ENCODE assay signal across 17 cellular contexts in genomic region chrX:120419465-120419864, GRCh38. TPM values are rescaled to one million over a fixed set of nuclear protein-coding genes. Genes with fewer than 3 reads are reported as not detected.
DNase-seq lines count a peak whose midpoint lies in the region; ATAC-seq and TF ChIP-seq lines count a peak whose summit lies in the region.
"Had no signal": no experiment of that assay in that cellular context is flagged by ENCODE, and none has a peak within 500 bp of the region (broad histone marks: within the 10 kb centered on the region; RNA-seq: fewer than 3 reads in every experiment).

No MANE protein-coding gene starts in this region.

- no peak for TF ChIP-seq POLR2A in thyroid gland (IDR thresholded peaks at IDR 0.05)

- H3K4me3 ChIP-seq in BLaER1 (no peak overlapping the region), thyroid gland (replicated peaks in 1 of 3) (no peak overlapping the region)
- H3K4me3 ChIP-seq: hepatocyte had no signal

- no peaks in the 10 kb centered on the region for H3K36me3 Mint-ChIP-seq in activated B cell treated with CpG ODN at 0.5 μM for 24 hours (ENCODE audit: low read depth)

- H3K9me3 Mint-ChIP-seq in activated B cell treated with CpG ODN at 0.5 μM for 24 hours: no peaks in the 10 kb centered on the region

- TF ChIP-seq CTCF in activated B cell treated with CpG ODN at 0.5 μM for 24 hours (IDR thresholded peaks at IDR 0.05): no peak
- TF ChIP-seq CTCF in thyroid gland (IDR thresholded peaks at IDR 0.05): no peak

- DNase-seq in activated B cell treated with CpG ODN at 0.5 μM for 24 hours (no peak), SW480 (ENCODE audit: low spot score) (no peak), thyroid gland (no peak)
- DNase-seq: AML-193, amniotic stem cell, H7, NCI-H187 treated with DMSO at 0.1 percent for 48 hours, WERI-Rb-1 had no signal

- H3K36me3 ChIP-seq in BLaER1 (no peaks in the 10 kb centered on the region), thyroid gland (no peaks in the 10 kb centered on the region)
- H3K36me3 ChIP-seq: WERI-Rb-1 had no signal

- H3K27me3 Mint-ChIP-seq in activated B cell treated with CpG ODN at 0.5 μM for 24 hours: no peaks in the 10 kb centered on the region

- H3K4me1 Mint-ChIP-seq in activated B cell treated with CpG ODN at 0.5 μM for 24 hours: peaks cover 34% of the 10 kb centered on the region

- H3K4me3 Mint-ChIP-seq in activated B cell treated with CpG ODN at 0.5 μM for 24 hours: peak overlapping the region; percentile 24

- H4K20me1 ChIP-seq in BLaER1: no peaks in the 10 kb centered on the region

- WGBS in thyroid gland, 2 donors: 52 to 55% methylated on average over 2 of the region's 2 CpGs

- H3K4me2 ChIP-seq in BLaER1: peak overlapping the region; percentile 42
- H3K4me2 ChIP-seq: hepatocyte had no signal

- H3K27me3 ChIP-seq in BLaER1: no peaks in the 10 kb centered on the region
- H3K27me3 ChIP-seq in thyroid gland: no peaks in the 10 kb centered on the region
- H3K27me3 ChIP-seq: hepatocyte had no signal

- CTCF ChIA-PET in activated B cell treated with CpG ODN at 0.5 μM for 24 hours (lab: Charles Lee): no interaction called here

- intact Hi-C loops in activated B cell treated with CpG ODN at 0.5 μM for 24 hours (cut with micrococcal nuclease): no loop called here
- intact Hi-C loops in thyroid gland (cut with DNase I): no loop called here

- H3K9ac ChIP-seq in BLaER1: no peak overlapping the region

- H3K27ac Mint-ChIP-seq in activated B cell treated with CpG ODN at 0.5 μM for 24 hours: peak overlapping the region; percentile 69

- ATAC-seq in GM18867 (IDR thresholded peaks at IDR 0.05; ENCODE audit: unreplicated experiment): peak; percentile 71
- ATAC-seq in HG02943 (IDR thresholded peaks at IDR 0.05; ENCODE audit: low read depth, unreplicated experiment): peak; percentile 66
- ATAC-seq in activated B cell treated with CpG ODN at 0.5 μM for 24 hours (ENCODE audit: low read depth): peak; percentile 40
- no peak for ATAC-seq in HG03196 (IDR thresholded peaks at IDR 0.05; ENCODE audit: unreplicated experiment)
- ATAC-seq in GM21576 (IDR thresholded peaks at IDR 0.05; ENCODE audit: unreplicated experiment): no peak

- POLR2A ChIA-PET in activated B cell treated with CpG ODN at 0.5 μM for 24 hours (lab: Charles Lee): no interaction called here

- 0 out of 2 replicates have a peak, but pooled peaks cover 4% of the 10 kb centered on the region for H3K9me3 ChIP-seq in BLaER1
- no peaks in the 10 kb centered on the region for H3K9me3 ChIP-seq in thyroid gland

- peaks cover 12% of the 10 kb centered on the region for H3K4me1 ChIP-seq in BLaER1
- no peaks in the 10 kb centered on the region for H3K4me1 ChIP-seq in thyroid gland

- no peak overlapping the region for H3K27ac ChIP-seq in BLaER1
- H3K27ac ChIP-seq in thyroid gland: no peak overlapping the region
- H3K27ac ChIP-seq: hepatocyte, WERI-Rb-1 had no signal

RNA-seq across cellular contexts. Expression of gene LAMP2, which starts 49.6 kb away (rescaled TPM):
- total RNA-seq in activated B cell treated with CpG ODN at 0.5 μM for 24 hours (29.7 and 32.6 TPM in 2 replicates), thyroid gland (100 to 1,000 TPM; 189 to 225 (median 205) TPM)

RNA-seq across cellular contexts. Expression of gene ATP1B4, which starts 57.6 kb away (rescaled TPM):
- total RNA-seq in activated B cell treated with CpG ODN at 0.5 μM for 24 hours (not detected in 2 replicates), thyroid gland (under 1 TPM in 1 of 4 donors, not detected in 3; 0.11 TPM)
- total RNA-seq: H7, hepatocyte, mesenteric fat pad, renal cortical epithelial cell, RPMI7951 had no signal

Comparison
In these comparisons a context has a peak if more than half of its experiments do, and no peak if none do; other contexts are left out.
1. ATAC-seq: peak in GM18867 (single experiment), HG02943 (single experiment) and activated B cell treated with CpG ODN at 0.5 μM for 24 hours (single experiment); none in HG03196 (single experiment) and GM21576 (single experiment).